ENCODE assay signal across 8 cellular contexts in genomic region chr1:150364231-150365003, GRCh38. TPM values are rescaled to one million over a fixed set of nuclear protein-coding genes. Genes with fewer than 3 reads are reported as not detected.
DNase-seq lines count a peak whose midpoint lies in the region; ATAC-seq and TF ChIP-seq lines count a peak whose summit lies in the region.

No MANE protein-coding gene starts in this region.

- H3K9ac ChIP-seq in BLaER1: peak overlapping the region; percentile 90

- no peaks in the 10 kb centered on the region for H3K9me3 Mint-ChIP-seq in nephron progenitor cell

- TF ChIP-seq CTCF in fibroblast of the aortic adventitia (IDR thresholded peaks at IDR 0.05; ENCODE audit: insufficient read depth, low read length): no peak
- no peak for TF ChIP-seq CTCF in nephron progenitor cell (IDR thresholded peaks at IDR 0.05)

- peak overlapping the region; percentile 76 for H3K4me3 ChIP-seq in BLaER1
- peak overlapping the region; percentile 82 for H3K4me3 ChIP-seq in fibroblast of the aortic adventitia (ENCODE audit: low read depth, low read length)

- H3K27ac Mint-ChIP-seq in nephron progenitor cell: peak overlapping the region; percentile 100

- no peaks in the 10 kb centered on the region for H3K9me3 ChIP-seq in BLaER1

- H4K20me1 ChIP-seq in BLaER1: peaks cover 23% of the 10 kb centered on the region

- no peaks in the 10 kb centered on the region for H3K36me3 ChIP-seq in BLaER1

- DNase-seq in LoVo (ENCODE audit: low spot score) (peak; percentile 81), RPMI8226 (peak; percentile 89), fibroblast of the aortic adventitia (ENCODE audit: low read depth) (peak; percentile 64), nephron progenitor cell (peak; percentile 83)
- peak; percentile 72 for DNase-seq in activated T-helper 9 cell treated with anti-CD3 and anti-CD28 coated beads, Interleukin-2, amount 50 U/mL, for 16 hours (ENCODE audit: low read depth)
- peak; percentile 83 for DNase-seq in stimulated activated naive CD8-positive, alpha-beta T cell treated with anti-CD3 and anti-CD28 coated beads, Interleukin-15, Interleukin-2, amounts not matched to agents 100 U/mL and 50 U/mL, for 24 hours

- peak overlapping the region; percentile 94 for H3K27ac ChIP-seq in BLaER1

- peaks cover 15% of the 10 kb centered on the region for H3K36me3 Mint-ChIP-seq in nephron progenitor cell (ENCODE audit: low read depth)

- peaks cover 34% of the 10 kb centered on the region for H3K4me1 Mint-ChIP-seq in nephron progenitor cell

- peak overlapping the region; percentile 96 for H3K4me3 Mint-ChIP-seq in nephron progenitor cell

- H3K4me2 ChIP-seq in BLaER1: peak overlapping the region; percentile 88

- peaks cover 31% of the 10 kb centered on the region for H3K4me1 ChIP-seq in BLaER1

- ATAC-seq in GM21447 (IDR thresholded peaks at IDR 0.05; ENCODE audit: unreplicated experiment): peak; percentile 12
- ATAC-seq in stimulated activated naive CD8-positive, alpha-beta T cell treated with anti-CD3 and anti-CD28 coated beads, Interleukin-15, Interleukin-2, amounts not matched to agents 100 U/mL and 50 U/mL, for 24 hours: peak; percentile 40

- H3K27me3 Mint-ChIP-seq in nephron progenitor cell (ENCODE audit: low read depth, poor library complexity): no peaks in the 10 kb centered on the region

- H3K27me3 ChIP-seq in BLaER1: no peaks in the 10 kb centered on the region

RNA-seq across cellular contexts. Expression of gene RPRD2, which starts 0.5 kb away (rescaled TPM):
- 12.2 and 19.3 TPM in 2 replicates for total RNA-seq in fibroblast of the aortic adventitia (ENCODE audit: low replicate concordance)

RNA-seq across cellular contexts. Expression of gene PRPF3, which starts 43.1 kb away (rescaled TPM):
- 42.5 and 47.8 TPM in 2 replicates for total RNA-seq in fibroblast of the aortic adventitia (ENCODE audit: low replicate concordance)

Comparison
In these comparisons a context has a peak if more than half of its experiments do, and no peak if none do; other contexts are left out.
1. Peak in every context shown above with its lines: DNase-seq, ATAC-seq, H3K4me3 ChIP-seq and H3K27ac ChIP-seq.